ENCODE assay signal across 25 cellular contexts in genomic region chr10:31466313-31466712, GRCh38.
DNase-seq lines count a peak whose midpoint lies in the region; ATAC-seq and TF ChIP-seq lines count a peak whose summit lies in the region.
"Had no signal": no experiment of that assay in that cellular context is flagged by ENCODE, and none has a peak within 500 bp of the region (broad histone marks: within the 10 kb centered on the region; RNA-seq: fewer than 3 reads in every experiment).

No MANE protein-coding gene starts in this region.

- H3K4me2 ChIP-seq in IMR-90 (ENCODE audit: low read depth, low read length) = no peak overlapping the region
- H3K4me2 ChIP-seq in mesenchymal stem cell (ENCODE audit: low read length, poor library complexity, severe bottlenecking) = no peak overlapping the region
- H3K4me2 ChIP-seq: A549; BLaER1 treated with 17β-estradiol and CSF1 and Interleukin-3, amounts not matched to agents 10 nM and 100 nM had no signal

- H3K9me3 ChIP-seq in IMR-90 (ENCODE audit: control insufficient read depth, insufficient read depth, low read length) (peaks cover 14% of the 10 kb centered on the region), mesenchymal stem cell (ENCODE audit: control insufficient read depth, low read length) (peaks cover 52% of the 10 kb centered on the region), gastrocnemius medialis (peaks cover 0 to 4% (median 0%) of the 10 kb centered on the region in 3 donors)
- H3K9me3 ChIP-seq: Peyer's patch had no signal

- no peak overlapping the region for H2BK12ac ChIP-seq in mesenchymal stem cell (ENCODE audit: low read length in 2 of 2)

- no peak overlapping the region for H2AK9ac ChIP-seq in IMR-90 (replicated peaks; ENCODE audit: low read depth, low read length, poor library complexity)

- no peak overlapping the region for H4K91ac ChIP-seq in IMR-90 (ENCODE audit: insufficient read depth, low read depth, low read length)
- no peak overlapping the region for H4K91ac ChIP-seq in mesenchymal stem cell (ENCODE audit: low read length)

- ATAC-seq in IMR-90 (ENCODE audit: low read depth) (peak; percentile 54), gastrocnemius medialis (no peak)
- ATAC-seq: A549, GM12878 had no signal

- H3K9me3 Mint-ChIP-seq in CD14-positive monocyte (peaks cover 14 to 26% (median 18%) of the 10 kb centered on the region in 7 donors), nephron progenitor cell (peaks cover 63% of the 10 kb centered on the region)
- H3K9me3 Mint-ChIP-seq in dendritic cell treated with granulocyte-macrophage colony-stimulating factor and Interleukin-4, amounts not matched to agents 40 ng/mL and 50 ng/mL, for 4 days = peaks cover 38% of the 10 kb centered on the region

- H4K5ac ChIP-seq in IMR-90 (ENCODE audit: low read depth, low read length) = no peak overlapping the region

- H3K14ac ChIP-seq in IMR-90 (replicated peaks; ENCODE audit: low read depth, low read length) (no peak overlapping the region), mesenchymal stem cell (ENCODE audit: low read length in 2 of 2) (no peak overlapping the region)

- TF ChIP-seq RAD21 in IMR-90 (IDR thresholded peaks at IDR 0.05; ENCODE audit: low read length) = no peak

- H3K27ac ChIP-seq in IMR-90 (ENCODE audit: insufficient read depth, low read length) = no peak overlapping the region
- H3K27ac ChIP-seq in mesenchymal stem cell (ENCODE audit: low read length, poor library complexity, severe bottlenecking) = no peak overlapping the region
- no peak overlapping the region for H3K27ac ChIP-seq in gastrocnemius medialis
- H3K27ac ChIP-seq: A549; BLaER1 treated with 17β-estradiol and CSF1 and Interleukin-3, amounts not matched to agents 10 nM and 100 nM; Peyer's patch had no signal

- H3K27me3 ChIP-seq in IMR-90 (ENCODE audit: control insufficient read depth, insufficient read depth, low read length) (no peaks in the 10 kb centered on the region), mesenchymal stem cell (ENCODE audit: control insufficient read depth in 1 of 2, insufficient read depth in 1 of 2, low read length in 2 of 2) (no peaks in the 10 kb centered on the region), gastrocnemius medialis (no peaks in the 10 kb centered on the region)
- H3K27me3 ChIP-seq: BLaER1 treated with 17β-estradiol and CSF1 and Interleukin-3, amounts not matched to agents 10 nM and 100 nM; Peyer's patch had no signal

- H3K4me1 ChIP-seq in IMR-90 (ENCODE audit: control insufficient read depth, insufficient read depth, low read length) = no peaks in the 10 kb centered on the region
- H3K4me1 ChIP-seq in mesenchymal stem cell (ENCODE audit: control insufficient read depth, insufficient read depth, low read depth, low read length) = no peaks in the 10 kb centered on the region
- no peaks in the 10 kb centered on the region for H3K4me1 ChIP-seq in gastrocnemius medialis
- H3K4me1 ChIP-seq: A549, Peyer's patch had no signal

- no peaks in the 10 kb centered on the region for H3K27me3 Mint-ChIP-seq in CD14-positive monocyte (ENCODE audit: low read depth in 3 of 3)
- H3K27me3 Mint-ChIP-seq in dendritic cell treated with granulocyte-macrophage colony-stimulating factor and Interleukin-4, amounts not matched to agents 40 ng/mL and 50 ng/mL, for 4 days = no peaks in the 10 kb centered on the region
- peaks cover 2% of the 10 kb centered on the region for H3K27me3 Mint-ChIP-seq in nephron progenitor cell (ENCODE audit: low read depth, poor library complexity)
- H3K27me3 Mint-ChIP-seq: CD4-positive, alpha-beta memory T cell had no signal

- intact Hi-C loops in CD14-positive monocyte (cut with micrococcal nuclease) (no loop called here), IMR-90 (cut with micrococcal nuclease) (no loop called here), gastrocnemius medialis (cut with DNase I; ENCODE audit: low total_unique reads) (no loop called here)
- intact Hi-C loops in dendritic cell treated with granulocyte-macrophage colony-stimulating factor and Interleukin-4, amounts not matched to agents 40 ng/mL and 50 ng/mL, for 4 days (cut with micrococcal nuclease) = no loop called here

- H3K27ac Mint-ChIP-seq in CD14-positive monocyte (peak overlapping the region in 4 of 7 donors; percentile 20 to 62 (median 34)), nephron progenitor cell (no peak overlapping the region)
- H3K27ac Mint-ChIP-seq in dendritic cell treated with granulocyte-macrophage colony-stimulating factor and Interleukin-4, amounts not matched to agents 40 ng/mL and 50 ng/mL, for 4 days = peak overlapping the region; percentile 56

- H2AFZ ChIP-seq in IMR-90 (replicated peaks; ENCODE audit: low read length, poor library complexity) (no peak overlapping the region), mesenchymal stem cell (ENCODE audit: low read depth, low read length) (no peak overlapping the region)

- H3K56ac ChIP-seq in IMR-90 (ENCODE audit: extremely low read depth, insufficient read depth, low read length) = no peak overlapping the region

- H2BK5ac ChIP-seq in IMR-90 (ENCODE audit: low read depth, low read length, poor library complexity, severe bottlenecking) (no peak overlapping the region), mesenchymal stem cell (ENCODE audit: low read depth, low read length, poor library complexity, severe bottlenecking) (peak overlapping the region; percentile 19)

- H3K4ac ChIP-seq in IMR-90 (ENCODE audit: low read depth, low read length) (no peak overlapping the region), mesenchymal stem cell (ENCODE audit: low read depth in 1 of 2, low read length in 2 of 2) (no peak overlapping the region)

- TF ChIP-seq CTCF in CD14-positive monocyte (IDR thresholded peaks at IDR 0.05) = no peak
- no peak for TF ChIP-seq CTCF in IMR-90 (conservative IDR thresholded peaks at IDR 0.05; ENCODE audit: low read depth, low read length)
- no peak for TF ChIP-seq CTCF in GM13976 (IDR thresholded peaks at IDR 0.05; ENCODE audit: borderline replicate concordance, control extremely low read depth, extremely low read depth, insufficient read depth, missing control alignments)
- no peak for TF ChIP-seq CTCF in gastrocnemius medialis (IDR thresholded peaks at IDR 0.05 in 4 of 5, conservative IDR thresholded peaks at IDR 0.05 in 1 of 5)
- no peak for TF ChIP-seq CTCF in nephron progenitor cell (IDR thresholded peaks at IDR 0.05)

- no peak overlapping the region for H3K4me3 ChIP-seq in IMR-90 (ENCODE audit: insufficient read depth, low read depth, low read length)
- no peak overlapping the region for H3K4me3 ChIP-seq in mesenchymal stem cell (ENCODE audit: insufficient read depth in 1 of 2, low read depth in 1 of 2, low read length in 2 of 2)
- no peak overlapping the region for H3K4me3 ChIP-seq in gastrocnemius medialis
- H3K4me3 ChIP-seq: A549; BLaER1 treated with 17β-estradiol and CSF1 and Interleukin-3, amounts not matched to agents 10 nM and 100 nM; GM12878; Peyer's patch had no signal

- POLR2A ChIA-PET in IMR-90 (lab: Charles Lee; ENCODE audit: unreplicated experiment) = no interaction called here

- TF ChIP-seq POLR2A in IMR-90 (IDR thresholded peaks at IDR 0.05; ENCODE audit: low read depth, low read length) (no peak), gastrocnemius medialis (IDR thresholded peaks at IDR 0.05) (no peak)

- no peak overlapping the region for H3K9ac ChIP-seq in IMR-90 (ENCODE audit: low read depth, low read length)
- no peak overlapping the region for H3K9ac ChIP-seq in mesenchymal stem cell (ENCODE audit: low read length)
- H3K9ac ChIP-seq: BLaER1 treated with 17β-estradiol and CSF1 and Interleukin-3, amounts not matched to agents 10 nM and 100 nM had no signal

- no peak overlapping the region for H2BK15ac ChIP-seq in IMR-90 (ENCODE audit: low read depth, low read length)
- no peak overlapping the region for H2BK15ac ChIP-seq in mesenchymal stem cell (ENCODE audit: low read depth, poor library complexity, severe bottlenecking)

- no CpG with 5 or more reads among the region's 1 CpG for WGBS in IMR-90 (ENCODE audit: extremely low coverage in 2 of 2, insufficient read length in 1 of 2), 2 experiments
- WGBS in mesenchymal stem cell = no CpG with 5 or more reads among the region's 1 CpG

- dilution Hi-C loops in IMR-90 (cut with HindIII; ENCODE audit: low sequenced_read_pairs, unreplicated experiment) = no loop called here

- H3K4me3 Mint-ChIP-seq in CD14-positive monocyte (no peak overlapping the region), nephron progenitor cell (no peak overlapping the region)
- no peak overlapping the region for H3K4me3 Mint-ChIP-seq in dendritic cell treated with granulocyte-macrophage colony-stimulating factor and Interleukin-4, amounts not matched to agents 40 ng/mL and 50 ng/mL, for 4 days

- peaks cover 11% of the 10 kb centered on the region for H3K4me1 Mint-ChIP-seq in CD14-positive monocyte
- H3K4me1 Mint-ChIP-seq in dendritic cell treated with granulocyte-macrophage colony-stimulating factor and Interleukin-4, amounts not matched to agents 40 ng/mL and 50 ng/mL, for 4 days (ENCODE audit: low read depth) = peaks cover 10% of the 10 kb centered on the region
- no peaks in the 10 kb centered on the region for H3K4me1 Mint-ChIP-seq in nephron progenitor cell

- H3K79me1 ChIP-seq in IMR-90 (ENCODE audit: low read depth in 1 of 2, low read length in 2 of 2) = peaks cover 31 to 38% of the 10 kb centered on the region in 2 experiments
- peaks cover 15% of the 10 kb centered on the region for H3K79me1 ChIP-seq in mesenchymal stem cell (replicated peaks; ENCODE audit: low read length, poor library complexity, severe bottlenecking)

- H3K9me1 ChIP-seq in IMR-90 (ENCODE audit: insufficient read depth, low read length) = peaks cover 8% of the 10 kb centered on the region

- peaks cover 28% of the 10 kb centered on the region for H3K36me3 ChIP-seq in IMR-90 (ENCODE audit: control insufficient read depth, insufficient read depth, low read length)
- H3K36me3 ChIP-seq in mesenchymal stem cell (ENCODE audit: control insufficient read depth in 1 of 2, insufficient read depth in 2 of 2, low read depth in 1 of 2, low read length in 2 of 2) = peaks cover 15 to 79% of the 10 kb centered on the region in 2 experiments
- peaks cover 0 to 71% of the 10 kb centered on the region in 2 donors for H3K36me3 ChIP-seq in gastrocnemius medialis

- no TSS peak for BruUV-seq in IMR-90 (replicated peaks; lab: Mats Ljungman, UMichigan)

- DNase-seq in CD14-positive monocyte (ENCODE audit: low spot score) = no peak
- no peak for DNase-seq in IMR-90
- DNase-seq in mesenchymal stem cell = no peak
- no peak for DNase-seq in GM13976 (ENCODE audit: low spot score)
- DNase-seq in gastrocnemius medialis = no peak
- no peak for DNase-seq in nephron progenitor cell
- DNase-seq: AML-193; CD4-positive, alpha-beta memory T cell; COR-L47; DMS53; GDM1; HCEC 1CT; NCI-H1105; NCI-H1436 treated with DMSO at 0.1 percent for 48 hours; NCI-H187 treated with DMSO at 0.1 percent for 48 hours; NCI-H2107; NCI-H446; NCI-H524 treated with DMSO at 0.1 percent for 48 hours; NCI-H774; Peyer's patch; SHP77 treated with DMSO at 0.1 percent for 48 hours had no signal

- no peak overlapping the region for H4K8ac ChIP-seq in IMR-90 (ENCODE audit: low read depth in 2 of 2, low read length in 2 of 2)
- no peak overlapping the region for H4K8ac ChIP-seq in mesenchymal stem cell (ENCODE audit: low read length)

- in situ Hi-C loops in IMR-90 (cut with MboI; ENCODE audit: low sequenced_read_pairs) (no loop called here), GM13976 (cut with MboI; ENCODE audit: low sequenced_read_pairs, unreplicated experiment) (no loop called here), gastrocnemius medialis (cut with MboI; ENCODE audit: low sequenced_read_pairs in 4 of 4) (no loop called here)

- H3K18ac ChIP-seq in IMR-90 (ENCODE audit: low read depth, low read length) (no peak overlapping the region), mesenchymal stem cell (ENCODE audit: low read depth in 1 of 2, low read length in 2 of 2) (no peak overlapping the region)

- H2BK120ac ChIP-seq in IMR-90 (ENCODE audit: low read depth, low read length) (no peak overlapping the region), mesenchymal stem cell (ENCODE audit: low read depth, low read length) (no peak overlapping the region)

- no peak overlapping the region for H3K23ac ChIP-seq in IMR-90 (ENCODE audit: low read depth, low read length)
- no peak overlapping the region for H3K23ac ChIP-seq in mesenchymal stem cell (ENCODE audit: low read length in 2 of 2)

- H2AK5ac ChIP-seq in IMR-90 (ENCODE audit: low read depth, low read length) (no peak overlapping the region), mesenchymal stem cell (ENCODE audit: low read length, severe bottlenecking) (no peak overlapping the region)

- H3K36me3 Mint-ChIP-seq in CD14-positive monocyte = peaks cover 0 to 1% of the 10 kb centered on the region in 2 donors
- no peaks in the 10 kb centered on the region for H3K36me3 Mint-ChIP-seq in dendritic cell treated with granulocyte-macrophage colony-stimulating factor and Interleukin-4, amounts not matched to agents 40 ng/mL and 50 ng/mL, for 4 days (ENCODE audit: low read depth)
- peaks cover 73% of the 10 kb centered on the region for H3K36me3 Mint-ChIP-seq in nephron progenitor cell (ENCODE audit: low read depth)

- CTCF ChIA-PET in IMR-90 (lab: Yijun Ruan, JAX) = no interaction called here

- H4K20me1 ChIP-seq in IMR-90 (ENCODE audit: insufficient read depth, low read length) = peaks cover 13% of the 10 kb centered on the region
- H4K20me1 ChIP-seq: BLaER1 treated with 17β-estradiol and CSF1 and Interleukin-3, amounts not matched to agents 10 nM and 100 nM had no signal

- H2BK20ac ChIP-seq in IMR-90 (ENCODE audit: low read depth, low read length) = no peak overlapping the region
